In genomic region chr2:130755234-130756040, GRCh38 we compare ENCODE assay signal across 10 cellular contexts. TPM values are rescaled to one million over a fixed set of nuclear protein-coding genes. Genes with fewer than 3 reads are reported as not detected.
A peak's percentile ranks its signal among the peaks of the same experiment; 100 is the strongest.
DNase-seq lines count a peak whose midpoint lies in the region; ATAC-seq, FAIRE-seq and TF ChIP-seq lines count a peak whose summit lies in the region.
"Had no signal": no experiment of that assay in that cellular context is flagged by ENCODE, and none has a peak within 500 bp of the region (broad histone marks: within the 10 kb centered on the region; RNA-seq: fewer than 3 reads in every experiment).

Gene AMER3, plus strand, starts transcription at chr2:130755540. Its CDS starts 6,533 bp downstream, at chr2:130762073.

- peak within 1 kb of the TSS in 6 of 10 donors; percentile 16 to 43 (median 30) for H3K4me3 ChIP-seq in heart right ventricle
- peak within 1 kb of the TSS; percentile 21 for H3K4me3 ChIP-seq in RWPE2 (ENCODE audit: severe bottlenecking)
- peak within 1 kb of the TSS; percentile 39 for H3K4me3 ChIP-seq in urinary bladder (ENCODE audit: low read depth, low read length)

- 3 to 4% methylated on average over 41 of the region's 41 CpGs for WGBS in heart right ventricle, 2 donors
- WGBS in urinary bladder = 2% methylated on average over 41 of the region's 41 CpGs

- FAIRE-seq in D721Med (lab: Jason Lieb, UNC) = no peak

- H3K36me3 ChIP-seq in heart right ventricle (no peaks in the 10 kb centered on the region), RWPE2 (ENCODE audit: low read depth) (no peaks in the 10 kb centered on the region), urinary bladder (ENCODE audit: insufficient read depth) (no peaks in the 10 kb centered on the region)

- ATAC-seq in heart right ventricle = no peak
- no peak for ATAC-seq in Right ventricle myocardium inferior
- ATAC-seq in RWPE2 (ENCODE audit: low read depth) = no peak
- peak; percentile 49 for ATAC-seq in left colon
- ATAC-seq in HG02678 (IDR thresholded peaks at IDR 0.05; ENCODE audit: unreplicated experiment) = no peak
- ATAC-seq in GM19035 (IDR thresholded peaks at IDR 0.05; ENCODE audit: unreplicated experiment) = no peak

- intact Hi-C loops in heart right ventricle (cut with DNase I) (no loop called here), Right ventricle myocardium inferior (cut with DNase I) (no loop called here), left colon (cut with DNase I, micrococcal nuclease) (no loop called here)

- H3K27ac ChIP-seq in heart right ventricle (no peak within 1 kb of the TSS), RWPE2 (ENCODE audit: poor library complexity, severe bottlenecking) (no peak within 1 kb of the TSS), urinary bladder (ENCODE audit: low read depth) (no peak within 1 kb of the TSS)

- DNase-seq in heart right ventricle (no peak), Right ventricle myocardium inferior (ENCODE audit: missing footprints) (no peak), RWPE2 (ENCODE audit: low spot score) (no peak), left colon (peak in 1 of 2 donors; percentile 12), D721Med (ENCODE audit: insufficient read length, low spot score) (no peak)

- no peak for TF ChIP-seq CTCF in heart right ventricle (IDR thresholded peaks at IDR 0.05)
- TF ChIP-seq CTCF in RWPE2 (IDR thresholded peaks at IDR 0.05; ENCODE audit: poor library complexity, severe bottlenecking) = no peak
- no peak for TF ChIP-seq CTCF in D721Med (IDR thresholded peaks at IDR 0.05; ENCODE audit: insufficient read depth, missing control alignments)

- H3K4me1 ChIP-seq in heart right ventricle (peaks cover 0 to 9% (median 0%) of the 10 kb centered on the region in 9 donors), RWPE2 (ENCODE audit: insufficient read depth, poor library complexity, severe bottlenecking) (no peaks in the 10 kb centered on the region), urinary bladder (ENCODE audit: insufficient read depth) (no peaks in the 10 kb centered on the region)

- H3K9me3 ChIP-seq in heart right ventricle (no peaks in the 10 kb centered on the region), RWPE2 (ENCODE audit: severe bottlenecking) (no peaks in the 10 kb centered on the region)

- peaks cover 3 to 77% (median 70%) of the 10 kb centered on the region in 7 donors for H3K27me3 ChIP-seq in heart right ventricle
- peaks cover 45% of the 10 kb centered on the region for H3K27me3 ChIP-seq in RWPE2 (ENCODE audit: insufficient read depth, poor library complexity, severe bottlenecking)

RNA-seq across cellular contexts. Expression of gene AMER3, which starts in this region (rescaled TPM):
- not detected for total RNA-seq in heart right ventricle
- polyA plus RNA-seq in heart right ventricle = not detected
- total RNA-seq in Right ventricle myocardium inferior = not detected
- total RNA-seq in left colon = under 1 TPM; 0.40 to 0.42 TPM
- 0.42 TPM for total RNA-seq in urinary bladder
- 0.05 TPM for polyA plus RNA-seq in urinary bladder
- total RNA-seq: activated naive CD4-positive, alpha-beta T cell treated with anti-CD3 and anti-CD28 coated beads, Interleukin-2, amount 50 U/mL, for 72 hours; pulmonary artery endothelial cell had no signal

Comparison
In these comparisons a context has a peak if more than half of its experiments do, and no peak if none do; other contexts are left out.
1. Peak in ATAC-seq in left colon; RNA of the gene not detected or under 1 TPM.